21 cellular contexts compared by ENCODE assay signal in genomic region chr11:73622920-73623593, GRCh38. TPM values are rescaled to one million over a fixed set of nuclear protein-coding genes. Genes with fewer than 3 reads are reported as not detected.
DNase-seq lines count a peak whose midpoint lies in the region; ATAC-seq and TF ChIP-seq lines count a peak whose summit lies in the region.
"Had no signal": no experiment of that assay in that cellular context is flagged by ENCODE, and none has a peak within 500 bp of the region (broad histone marks: within the 10 kb centered on the region; RNA-seq: fewer than 3 reads in every experiment).

No MANE protein-coding gene starts in this region.

- no peaks in the 10 kb centered on the region for H3F3A ChIP-seq in DOHH2 (ENCODE audit: control insufficient read depth, insufficient read depth)

- no peak for TF ChIP-seq EP300 in upper lobe of left lung (IDR thresholded peaks at IDR 0.05)

- ATAC-seq in lower lobe of right lung: peak in 1 of 2 donors; percentile 52
- ATAC-seq in upper lobe of left lung (ENCODE audit: low FRiP score in 2 of 2): peak in 1 of 2 donors; percentile 44
- ATAC-seq in HG02588 (IDR thresholded peaks at IDR 0.05; ENCODE audit: unreplicated experiment): no peak
- ATAC-seq in GM19328 (IDR thresholded peaks at IDR 0.05; ENCODE audit: unreplicated experiment): no peak
- ATAC-seq: activated naive CD4-positive, alpha-beta T cell treated with anti-CD3 and anti-CD28 coated beads, Interleukin-2, amount 50 U/mL, for 72 hours; natural killer cell treated with Interleukin-12 subunit alpha and Interleukin-12 subunit beta and Interleukin-15 and Interleukin-18, amount 100 ng/mL, for 72 hours had no signal

- no peak overlapping the region for H3K27ac ChIP-seq in DOHH2 (ENCODE audit: low read depth, low read length)
- H3K27ac ChIP-seq in OCI-LY3 (ENCODE audit: low read length): no peak overlapping the region
- H3K27ac ChIP-seq in lower lobe of right lung: peak overlapping the region; percentile 56
- H3K27ac ChIP-seq in upper lobe of left lung: peak overlapping the region in 3 of 4 donors; percentile 32 to 54 (median 50)
- H3K27ac ChIP-seq: ascending aorta, ovary had no signal

- H3K4me2 ChIP-seq in DOHH2 (ENCODE audit: low read length): peak overlapping the region; percentile 11
- H3K4me2 ChIP-seq in OCI-LY3 (ENCODE audit: low read length): peak overlapping the region; percentile 33

- DNase-seq in lower lobe of right lung (no peak), upper lobe of left lung (no peak), GM19240 (ENCODE audit: insufficient read length, low spot score) (no peak)
- DNase-seq: activated CD4-positive, alpha-beta T cell treated with anti-CD3 and anti-CD28 coated beads for 4 hours; activated T-cell treated with anti-CD3 and anti-CD28 coated beads for 4 hours; CD4-positive, alpha-beta T cell; cortex of kidney; DMS 273 treated with DMSO at 0.1 percent for 48 hours; NCI-H1417; NCI-H2081; NCI-H446; NCI-H82; ovary had no signal

- no peak overlapping the region for H3K4me3 ChIP-seq in DOHH2 (ENCODE audit: low read length)
- no peak overlapping the region for H3K4me3 ChIP-seq in OCI-LY3 (ENCODE audit: low read length)
- H3K4me3 ChIP-seq in lower lobe of right lung: no peak overlapping the region
- H3K4me3 ChIP-seq in upper lobe of left lung: no peak overlapping the region
- H3K4me3 ChIP-seq: ascending aorta, ovary had no signal

- WGBS in upper lobe of left lung, 2 donors: 51 to 57% methylated on average over 4 of the region's 4 CpGs

- H3K79me2 ChIP-seq in DOHH2 (ENCODE audit: control insufficient read depth, low read length): no peaks in the 10 kb centered on the region
- no peaks in the 10 kb centered on the region for H3K79me2 ChIP-seq in OCI-LY3 (ENCODE audit: low read length)

- no peak overlapping the region for H3K9ac ChIP-seq in OCI-LY3 (ENCODE audit: low read length)

- H4K20me1 ChIP-seq in DOHH2 (ENCODE audit: control insufficient read depth, insufficient read depth, low read depth, low read length) (no peaks in the 10 kb centered on the region), OCI-LY3 (ENCODE audit: insufficient read depth, low read length) (no peaks in the 10 kb centered on the region)

- H3K4me1 ChIP-seq in DOHH2 (ENCODE audit: control insufficient read depth, low read length): peaks cover 21% of the 10 kb centered on the region
- H3K4me1 ChIP-seq in OCI-LY3 (ENCODE audit: low read length): peaks cover 12% of the 10 kb centered on the region
- peaks cover 14% of the 10 kb centered on the region for H3K4me1 ChIP-seq in lower lobe of right lung
- peaks cover 0 to 7% (median 4%) of the 10 kb centered on the region in 4 donors for H3K4me1 ChIP-seq in upper lobe of left lung
- H3K4me1 ChIP-seq: ascending aorta had no signal

- H3K9me3 ChIP-seq in DOHH2 (ENCODE audit: control insufficient read depth, insufficient read depth, low read length) (no peaks in the 10 kb centered on the region), OCI-LY3 (ENCODE audit: insufficient read depth, low read length) (no peaks in the 10 kb centered on the region), lower lobe of right lung (no peaks in the 10 kb centered on the region), upper lobe of left lung (no peaks in the 10 kb centered on the region)
- H3K9me3 ChIP-seq: ascending aorta, ovary had no signal

- H3K36me3 ChIP-seq in DOHH2 (ENCODE audit: control insufficient read depth, low read length): no peaks in the 10 kb centered on the region
- H3K36me3 ChIP-seq in OCI-LY3 (replicated peaks; ENCODE audit: low read depth, low read length): no peaks in the 10 kb centered on the region
- no peaks in the 10 kb centered on the region for H3K36me3 ChIP-seq in lower lobe of right lung
- H3K36me3 ChIP-seq in upper lobe of left lung: no peaks in the 10 kb centered on the region
- H3K36me3 ChIP-seq: ascending aorta, ovary had no signal

- TF ChIP-seq CTCF in DOHH2 (IDR thresholded peaks at IDR 0.05; ENCODE audit: low read depth, low read length, poor library complexity, severe bottlenecking) (no peak), OCI-LY3 (IDR thresholded peaks at IDR 0.05; ENCODE audit: low read depth, low read length) (no peak), lower lobe of right lung (IDR thresholded peaks at IDR 0.05) (no peak), upper lobe of left lung (IDR thresholded peaks at IDR 0.05) (no peak)

- TF ChIP-seq POLR2A in upper lobe of left lung (IDR thresholded peaks at IDR 0.05): no peak

- H3K27me3 ChIP-seq in DOHH2 (ENCODE audit: control insufficient read depth, low read length) (peaks cover 19% of the 10 kb centered on the region), OCI-LY3 (ENCODE audit: low read depth, low read length) (peaks cover 20% of the 10 kb centered on the region), lower lobe of right lung (ENCODE audit: low read depth) (peaks cover 7% of the 10 kb centered on the region), upper lobe of left lung (no peaks in the 10 kb centered on the region)
- H3K27me3 ChIP-seq: ascending aorta, ovary had no signal

- 0 out of 2 replicates have a peak overlapping the region, but pooled peaks have one; percentile 23 for H2AFZ ChIP-seq in OCI-LY3 (ENCODE audit: low read depth, low read length)

- intact Hi-C loops in lower lobe of right lung (cut with DNase I): no loop called here

- H3K9me2 ChIP-seq in DOHH2 (replicated peaks; ENCODE audit: control insufficient read depth, low read length): no peaks in the 10 kb centered on the region

RNA-seq across cellular contexts. Expression of gene PLEKHB1, which starts 23.3 kb away (rescaled TPM):
- total RNA-seq in lower lobe of right lung: 35.4 TPM
- total RNA-seq in upper lobe of left lung: 100 to 1,000 TPM in 1 of 6 donors, 10 to 100 TPM in 5; 21.7 to 103 (median 57.1) TPM
- total RNA-seq: MCF 10A had no signal

RNA-seq across cellular contexts. Expression of gene FAM168A, which starts 25.1 kb away (rescaled TPM):
- 31.0 TPM for total RNA-seq in lower lobe of right lung
- total RNA-seq in upper lobe of left lung: 10 to 100 TPM; 15.7 to 30.7 (median 24.1) TPM

Comparison
In these comparisons a context has a peak if more than half of its experiments do, and no peak if none do; other contexts are left out.
1. H3K27ac ChIP-seq: peak in lower lobe of right lung (single experiment) and upper lobe of left lung (3 of 4); none in DOHH2 (single experiment) and OCI-LY3 (single experiment).